Comparison of ENCODE assay signal across 8 cellular contexts in genomic region chr3:192514754-192515660, GRCh38.
DNase-seq lines count a peak whose midpoint lies in the region; ATAC-seq, FAIRE-seq and TF ChIP-seq lines count a peak whose summit lies in the region.

No MANE protein-coding gene starts in this region.

- intact Hi-C loops in HepG2 (cut with micrococcal nuclease; ENCODE audit: unreplicated experiment), result no loop called here
- intact Hi-C loops in thyroid gland (cut with DNase I), result no loop called here

- H3K27me3 Mint-ChIP-seq in activated naive CD8-positive, alpha-beta T cell treated with anti-CD3 and anti-CD28 coated beads, Interleukin-2, amount 10 ng/mL, durations not matched to agents 7 days and 5 days, result peaks cover 33% of the 10 kb centered on the region

- no peak for FAIRE-seq in HepG2 (lab: Jason Lieb, UNC)

- no peak overlapping the region for H3K4me3 Mint-ChIP-seq in activated naive CD8-positive, alpha-beta T cell treated with anti-CD3 and anti-CD28 coated beads, Interleukin-2, amount 10 ng/mL, durations not matched to agents 7 days and 5 days

- H3K4me2 ChIP-seq in HepG2 (ENCODE audit: low read depth, low read length), result no peak overlapping the region

- no peak overlapping the region for H3K27ac Mint-ChIP-seq in activated naive CD8-positive, alpha-beta T cell treated with anti-CD3 and anti-CD28 coated beads, Interleukin-2, amount 10 ng/mL, durations not matched to agents 7 days and 5 days

- no peak for TF ChIP-seq RAD21 in liver (IDR thresholded peaks at IDR 0.05)
- no peak for TF ChIP-seq RAD21 in HepG2 (CRISPR knock-in tag; IDR thresholded peaks at IDR 0.05)

- H3K9ac ChIP-seq in liver (ENCODE audit: low read depth in 1 of 2, low read length in 2 of 2) (no peak overlapping the region), HepG2 (ENCODE audit: insufficient read depth, low read depth, low read length) (no peak overlapping the region)

- H3K4me3 ChIP-seq in liver (ENCODE audit: low read depth in 1 of 3, low read length in 3 of 3) (peak overlapping the region in 2 of 3 donors; percentile 23 to 37), HepG2 (replicated peaks in 1 of 3; ENCODE audit: insufficient read depth in 1 of 3, low read depth in 2 of 3, low read length in 3 of 3) (no peak overlapping the region), thyroid gland (replicated peaks in 1 of 3) (peak overlapping the region in 1 of 3 donors; percentile 36)

- no peak for TF ChIP-seq POLR2A in HepG2 (IDR thresholded peaks at IDR 0.05; ENCODE audit: insufficient read depth in 1 of 2, low read depth in 2 of 2, low read length in 2 of 2)
- TF ChIP-seq POLR2A in thyroid gland (IDR thresholded peaks at IDR 0.05), result no peak

- H3K4me1 ChIP-seq in liver (ENCODE audit: control insufficient read depth in 4 of 4, insufficient read depth in 4 of 4, low read length in 3 of 4) (peaks cover 9 to 17% (median 13%) of the 10 kb centered on the region in 4 donors), HepG2 (ENCODE audit: insufficient read depth, low read length) (no peaks in the 10 kb centered on the region), thyroid gland (peaks cover 0 to 22% of the 10 kb centered on the region in 2 donors)

- POLR2A ChIA-PET in HepG2 (lab: Yijun Ruan, JAX), result no interaction called here
- POLR2A ChIA-PET in activated naive CD8-positive, alpha-beta T cell treated with anti-CD3 and anti-CD28 coated beads, Interleukin-2, amount 10 ng/mL, durations not matched to agents 7 days and 5 days (lab: Charles Lee), result interaction anchor here (0.7 kb wide), 1 partner anchor 398 kb away, joined by 5 read pairs; no protein-coding TSS in a partner anchor

- ATAC-seq in HepG2, result no peak
- no peak for ATAC-seq in activated naive CD8-positive, alpha-beta T cell treated with anti-CD3 and anti-CD28 coated beads, Interleukin-2, amount 10 ng/mL, durations not matched to agents 7 days and 5 days (ENCODE audit: low read depth)
- ATAC-seq in left lobe of liver, result peak; percentile 11
- no peak for ATAC-seq in HG02763 (IDR thresholded peaks at IDR 0.05; ENCODE audit: unreplicated experiment)

- TF ChIP-seq EP300 in HepG2 (IDR thresholded peaks at IDR 0.05; ENCODE audit: low read depth in 2 of 2, low read length in 2 of 2) (no peak), HepG2 (CRISPR knock-in tag; IDR thresholded peaks at IDR 0.05; ENCODE audit: borderline replicate concordance) (no peak)

- no peaks in the 10 kb centered on the region for H3K9me3 Mint-ChIP-seq in activated naive CD8-positive, alpha-beta T cell treated with anti-CD3 and anti-CD28 coated beads, Interleukin-2, amount 10 ng/mL, durations not matched to agents 7 days and 5 days

- in situ Hi-C loops in HepG2 (cut with HindIII; ENCODE audit: extremely low pct_ligation_motif_present, low pct_unique_long_range_greater_than_20kb), result no loop called here

- H3K79me2 ChIP-seq in HepG2 (ENCODE audit: insufficient read depth, low read length), result no peaks in the 10 kb centered on the region

- TF ChIP-seq CTCF in liver (IDR thresholded peaks at IDR 0.05; ENCODE audit: low read depth, low read length, missing input control) (no peak), HepG2 (CRISPR knock-in tag; IDR thresholded peaks at IDR 0.05) (no peak), thyroid gland (IDR thresholded peaks at IDR 0.05) (peak in 1 of 6 experiments; percentile 33), GM20000 (IDR thresholded peaks at IDR 0.05; ENCODE audit: extremely low read depth, missing control alignments) (no peak)

- no peaks in the 10 kb centered on the region for H3K36me3 ChIP-seq in liver (ENCODE audit: control insufficient read depth in 4 of 4, insufficient read depth in 3 of 4, low read depth in 1 of 4, low read length in 3 of 4)
- H3K36me3 ChIP-seq in HepG2 (replicated peaks in 1 of 2; ENCODE audit: control insufficient read depth in 1 of 2, insufficient read depth in 2 of 2, low read length in 2 of 2), result no peaks in the 10 kb centered on the region
- H3K36me3 ChIP-seq in thyroid gland, result no peaks in the 10 kb centered on the region

- no peaks in the 10 kb centered on the region for H3K36me3 Mint-ChIP-seq in activated naive CD8-positive, alpha-beta T cell treated with anti-CD3 and anti-CD28 coated beads, Interleukin-2, amount 10 ng/mL, durations not matched to agents 7 days and 5 days

- CTCF ChIA-PET in HepG2 (lab: Yijun Ruan, JAX; ENCODE audit: low intra/inter-chr PET ratio, low total read pairs), result no interaction called here

- WGBS in liver, result 5% methylated on average over 74 of the region's 74 CpGs
- 63% methylated on average over 44 of the region's 74 CpGs for WGBS in HepG2 (ENCODE audit: low lambda C conversion rate)
- 3 to 5% methylated on average over 39 to 51 of the region's 74 CpGs for WGBS in thyroid gland, 2 donors

- no peaks in the 10 kb centered on the region for H4K20me1 ChIP-seq in HepG2 (ENCODE audit: insufficient read depth, low read length)

- H3K27ac ChIP-seq in liver (ENCODE audit: low read depth in 1 of 2, low read length in 2 of 2) (no peak overlapping the region), HepG2 (ENCODE audit: extremely low read length, insufficient read depth, low read length) (no peak overlapping the region), thyroid gland (no peak overlapping the region)

- no peak for DNase-seq in HepG2 (ENCODE audit: low spot score)
- DNase-seq in activated naive CD8-positive, alpha-beta T cell treated with anti-CD3 and anti-CD28 coated beads, Interleukin-2, amount 10 ng/mL, durations not matched to agents 7 days and 5 days, result peak; percentile 33
- no peak for DNase-seq in left lobe of liver (ENCODE audit: low spot score)
- peak; percentile 25 to 40 for DNase-seq in thyroid gland
- DNase-seq in COLO829 (ENCODE audit: low spot score), result no peak
- no peak for DNase-seq in GM20000 (ENCODE audit: low spot score)

- no TSS peak for BruUV-seq in HepG2 (replicated peaks; lab: Mats Ljungman, UMichigan)

- H2AFZ ChIP-seq in HepG2 (ENCODE audit: low read length), result no peak overlapping the region

- H3K27me3 ChIP-seq in liver (ENCODE audit: control insufficient read depth in 4 of 4, insufficient read depth in 4 of 4, low read length in 3 of 4) (peaks cover 0 to 21% (median 15%) of the 10 kb centered on the region in 4 donors), HepG2 (ENCODE audit: control insufficient read depth in 1 of 2, insufficient read depth in 2 of 2, low read length in 2 of 2) (no peaks in the 10 kb centered on the region), thyroid gland (no peaks in the 10 kb centered on the region)

- H3K4me1 Mint-ChIP-seq in activated naive CD8-positive, alpha-beta T cell treated with anti-CD3 and anti-CD28 coated beads, Interleukin-2, amount 10 ng/mL, durations not matched to agents 7 days and 5 days, result peaks cover 2% of the 10 kb centered on the region

- H3K9me3 ChIP-seq in liver (ENCODE audit: control insufficient read depth in 4 of 4, low read length in 3 of 4), result peaks cover 0 to 5% (median 3%) of the 10 kb centered on the region in 4 donors
- H3K9me3 ChIP-seq in HepG2 (ENCODE audit: low read length), result no peaks in the 10 kb centered on the region
- H3K9me3 ChIP-seq in thyroid gland, result no peaks in the 10 kb centered on the region

TF ChIP-seq in liver, 16 proteins besides CTCF, POLR2A, EP300 and RAD21:
- no peak for TF ChIP-seq SP1 (IDR thresholded peaks at IDR 0.05)

TF ChIP-seq in HepG2, 621 proteins besides CTCF, POLR2A, EP300 and RAD21 (continues in another document):
- no peak for TF ChIP-seq TBX3 (IDR thresholded peaks at IDR 0.05; ENCODE audit: borderline replicate concordance)
- no peak for TF ChIP-seq SALL2 (CRISPR knock-in tag; IDR thresholded peaks at IDR 0.05)
- TF ChIP-seq, protein P1, sequence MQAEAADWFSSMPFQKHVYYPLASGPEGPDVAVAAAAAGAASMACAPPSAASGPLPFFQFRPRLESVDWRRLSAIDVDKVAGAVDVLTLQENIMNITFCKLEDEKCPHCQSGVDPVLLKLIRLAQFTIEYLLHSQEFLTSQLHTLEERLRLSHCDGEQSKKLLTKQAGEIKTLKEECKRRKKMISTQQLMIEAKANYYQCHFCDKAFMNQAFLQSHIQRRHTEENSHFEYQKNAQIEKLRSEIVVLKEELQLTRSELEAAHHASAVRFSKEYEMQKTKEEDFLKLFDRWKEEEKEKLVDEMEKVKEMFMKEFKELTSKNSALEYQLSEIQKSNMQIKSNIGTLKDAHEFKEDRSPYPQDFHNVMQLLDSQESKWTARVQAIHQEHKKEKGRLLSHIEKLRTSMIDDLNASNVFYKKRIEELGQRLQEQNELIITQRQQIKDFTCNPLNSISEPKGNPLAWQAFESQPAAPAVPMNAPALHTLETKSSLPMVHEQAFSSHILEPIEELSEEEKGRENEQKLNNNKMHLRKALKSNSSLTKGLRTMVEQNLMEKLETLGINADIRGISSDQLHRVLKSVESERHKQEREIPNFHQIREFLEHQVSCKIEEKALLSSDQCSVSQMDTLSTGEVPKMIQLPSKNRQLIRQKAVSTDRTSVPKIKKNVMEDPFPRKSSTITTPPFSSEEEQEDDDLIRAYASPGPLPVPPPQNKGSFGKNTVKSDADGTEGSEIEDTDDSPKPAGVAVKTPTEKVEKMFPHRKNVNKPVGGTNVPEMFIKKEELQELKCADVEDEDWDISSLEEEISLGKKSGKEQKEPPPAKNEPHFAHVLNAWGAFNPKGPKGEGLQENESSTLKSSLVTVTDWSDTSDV (CRISPR knock-in tag; IDR thresholded peaks at IDR 0.05), result no peak
- TF ChIP-seq ZNF501 (CRISPR knock-in tag; IDR thresholded peaks at IDR 0.05), result no peak
- no peak for TF ChIP-seq UBTF (CRISPR knock-in tag; IDR thresholded peaks at IDR 0.05)
- TF ChIP-seq NFIB (CRISPR knock-in tag; IDR thresholded peaks at IDR 0.05; ENCODE audit: borderline replicate concordance), result no peak
- TF ChIP-seq ZNF557 (CRISPR knock-in tag; IDR thresholded peaks at IDR 0.05), result no peak

Comparison
In these comparisons a context has a peak if more than half of its experiments do, and no peak if none do; other contexts are left out.
1. H3K4me3 ChIP-seq: peak in liver (2 of 3); none in HepG2 (0 of 3).
2. DNase-seq: peak in activated naive CD8-positive, alpha-beta T cell treated with anti-CD3 and anti-CD28 coated beads, Interleukin-2, amount 10 ng/mL, durations not matched to agents 7 days and 5 days (single experiment) and thyroid gland (2 of 2); none in HepG2 (single experiment), left lobe of liver (single experiment), COLO829 (single experiment) and GM20000 (single experiment).